Comparison of ENCODE assay signal across 24 cellular contexts in the genomic region with DNA sequence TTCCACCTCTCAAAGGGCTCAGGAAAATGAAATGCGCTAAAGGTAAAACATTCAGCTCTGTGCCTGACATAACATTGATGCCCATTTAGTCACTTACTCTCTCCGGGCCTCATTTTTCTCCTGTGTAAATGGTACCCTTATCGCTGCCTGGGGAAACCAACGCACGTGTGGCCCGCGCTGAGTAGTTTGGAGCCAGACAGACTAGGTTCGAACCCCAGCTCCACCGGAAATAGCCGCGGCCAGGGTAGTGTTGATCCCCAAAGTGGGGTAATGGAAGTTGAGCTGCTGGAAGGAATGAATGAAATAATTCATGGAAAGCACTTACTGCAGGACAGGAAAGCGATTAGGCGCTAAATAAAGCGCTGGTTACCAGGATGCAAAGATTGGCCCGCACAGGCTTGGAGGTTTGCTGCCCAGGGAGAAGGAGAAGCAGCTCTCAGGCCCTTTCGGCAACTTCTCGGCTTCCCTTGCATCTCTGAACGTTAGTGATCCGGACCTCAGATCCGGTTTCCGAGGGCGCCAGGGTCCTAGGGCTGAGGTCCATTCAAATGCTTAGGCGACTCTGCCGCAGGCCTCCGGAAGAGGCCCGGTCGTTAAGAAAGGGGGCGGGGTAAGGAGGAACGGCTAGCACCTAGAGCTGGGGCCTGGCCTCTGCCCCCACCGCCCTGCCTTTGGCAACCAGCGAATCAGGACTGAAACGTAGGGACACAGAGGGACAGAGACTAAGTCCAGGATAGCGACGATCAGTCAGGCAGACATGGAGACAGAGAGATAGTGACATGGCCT. TPM values are rescaled to one million over a fixed set of nuclear protein-coding genes. Genes with fewer than 3 reads are reported as not detected.
DNase-seq lines count a peak whose midpoint lies in the region; FAIRE-seq and TF ChIP-seq lines count a peak whose summit lies in the region.
"Had no signal": no experiment of that assay in that cellular context is flagged by ENCODE, and none has a peak within 500 bp of the region (broad histone marks: within the 10 kb centered on the region; RNA-seq: fewer than 3 reads in every experiment).

No MANE protein-coding gene starts in this region.

- peaks cover 39% of the 10 kb centered on the region for H3K4me1 Mint-ChIP-seq in activated naive CD8-positive, alpha-beta T cell (ENCODE audit: low read depth)
- H3K4me1 Mint-ChIP-seq in activated naive CD8-positive, alpha-beta T cell treated with anti-CD3 and anti-CD28 coated beads for 36 hours: peaks cover 35% of the 10 kb centered on the region

- H2AFZ ChIP-seq in smooth muscle cell (ENCODE audit: low read depth): peak overlapping the region; percentile 52

- no peaks in the 10 kb centered on the region for H3K36me3 ChIP-seq in smooth muscle cell (ENCODE audit: low read depth)
- H3K36me3 ChIP-seq: ascending aorta, colonic mucosa, SJCRH30, spleen, upper lobe of right lung had no signal

- no peaks in the 10 kb centered on the region for H3F3A ChIP-seq in smooth muscle cell (ENCODE audit: low read depth)

- H3K9me3 ChIP-seq in smooth muscle cell (replicated peaks; ENCODE audit: low read depth): no peaks in the 10 kb centered on the region
- H3K9me3 ChIP-seq: ascending aorta, colonic mucosa, SJCRH30, upper lobe of right lung had no signal

- H3K36me3 Mint-ChIP-seq in activated naive CD8-positive, alpha-beta T cell: peaks cover 2% of the 10 kb centered on the region
- H3K36me3 Mint-ChIP-seq in activated naive CD8-positive, alpha-beta T cell treated with anti-CD3 and anti-CD28 coated beads for 36 hours: peaks cover 7% of the 10 kb centered on the region

- no peaks in the 10 kb centered on the region for H4K20me1 ChIP-seq in smooth muscle cell (ENCODE audit: low read depth)

- peak overlapping the region; percentile 13 for H3K4me3 Mint-ChIP-seq in activated naive CD8-positive, alpha-beta T cell
- no peak overlapping the region for H3K4me3 Mint-ChIP-seq in activated naive CD8-positive, alpha-beta T cell treated with anti-CD3 and anti-CD28 coated beads for 36 hours
- H3K4me3 Mint-ChIP-seq: stimulated activated naive CD8-positive, alpha-beta T cell treated with anti-CD3 and anti-CD28 coated beads, Interleukin-15, Interleukin-2, amounts not matched to agents 100 ng/mL and 50 ng/mL, for 24 hours had no signal

- peaks cover 17% of the 10 kb centered on the region for H3K4me1 ChIP-seq in smooth muscle cell (ENCODE audit: low read depth)
- H3K4me1 ChIP-seq: colonic mucosa had no signal

- peaks cover 99% of the 10 kb centered on the region for H3K27me3 ChIP-seq in smooth muscle cell (ENCODE audit: low read depth)
- H3K27me3 ChIP-seq: SJCRH30 had no signal

- TF ChIP-seq CTCF in smooth muscle cell (IDR thresholded peaks at IDR 0.05; ENCODE audit: borderline replicate concordance, insufficient read depth, poor library complexity, severe bottlenecking): no peak
- no peak for TF ChIP-seq CTCF in D721Med (IDR thresholded peaks at IDR 0.05; ENCODE audit: insufficient read depth, missing control alignments)

- peak overlapping the region; percentile 66 for H3K4me2 ChIP-seq in smooth muscle cell

- no peak for FAIRE-seq in D721Med (lab: Jason Lieb, UNC)
- FAIRE-seq: GM18507, kidney, TTC549 had no signal

- H3K9me3 Mint-ChIP-seq in activated naive CD8-positive, alpha-beta T cell (ENCODE audit: low read depth): no peaks in the 10 kb centered on the region
- H3K9me3 Mint-ChIP-seq in activated naive CD8-positive, alpha-beta T cell treated with anti-CD3 and anti-CD28 coated beads for 36 hours: peaks cover 4% of the 10 kb centered on the region
- H3K9me3 Mint-ChIP-seq: stimulated activated naive CD8-positive, alpha-beta T cell treated with anti-CD3 and anti-CD28 coated beads, Interleukin-15, Interleukin-2, amounts not matched to agents 100 ng/mL and 50 ng/mL, for 24 hours had no signal

- WGBS in smooth muscle cell (ENCODE audit: low lambda C conversion rate): 20% methylated on average over 34 of the region's 34 CpGs

- no peak overlapping the region for H3K9ac ChIP-seq in smooth muscle cell (ENCODE audit: low read depth)

- H3K27ac Mint-ChIP-seq in activated naive CD8-positive, alpha-beta T cell: no peak overlapping the region
- no peak overlapping the region for H3K27ac Mint-ChIP-seq in activated naive CD8-positive, alpha-beta T cell treated with anti-CD3 and anti-CD28 coated beads for 36 hours
- H3K27ac Mint-ChIP-seq: stimulated activated naive CD8-positive, alpha-beta T cell treated with anti-CD3 and anti-CD28 coated beads, Interleukin-15, Interleukin-2, amounts not matched to agents 100 ng/mL and 50 ng/mL, for 24 hours had no signal

- no peak for DNase-seq in activated naive CD8-positive, alpha-beta T cell treated with anti-CD3 and anti-CD28 coated beads for 36 hours
- DNase-seq in MV-4-11 (lab: John Stamatoyannopoulos, UW) (peak; percentile 29), iPS-NIHi7 (ENCODE audit: extremely low spot score) (peak; percentile 63), smooth muscle cell (lab: John Stamatoyannopoulos, UW; ENCODE audit: unreplicated experiment) (no peak), D721Med (ENCODE audit: insufficient read length, low spot score) (no peak), GOT3 (lab: John Stamatoyannopoulos, UW) (no peak), SHP77 (lab: John Stamatoyannopoulos, UW) (no peak)
- DNase-seq: activated CD4-positive, alpha-beta T cell treated with anti-CD3 and anti-CD28 coated beads, Interleukin-2, amount 50 U/mL, for 48 hours; colonic mucosa; GDM1; Kasumi-1; kidney; NCI-H187; NCI-H510A; SJCRH30; spleen; upper lobe of right lung had no signal

- H3K27ac ChIP-seq in smooth muscle cell (ENCODE audit: low read depth): no peak overlapping the region
- H3K27ac ChIP-seq: ascending aorta, colonic mucosa, SJCRH30, spleen, upper lobe of right lung had no signal

- H3K27me3 Mint-ChIP-seq in activated naive CD8-positive, alpha-beta T cell: peaks cover 47% of the 10 kb centered on the region
- peaks cover 96% of the 10 kb centered on the region for H3K27me3 Mint-ChIP-seq in activated naive CD8-positive, alpha-beta T cell treated with anti-CD3 and anti-CD28 coated beads for 36 hours

- H3K79me2 ChIP-seq in smooth muscle cell (ENCODE audit: low read depth): no peaks in the 10 kb centered on the region

- H3K4me3 ChIP-seq in smooth muscle cell: peak overlapping the region; percentile 17
- H3K4me3 ChIP-seq: ascending aorta, colonic mucosa, SJCRH30, spleen, upper lobe of right lung had no signal

RNA-seq across cellular contexts. Expression of a gene that starts 13.3 kb away (rescaled TPM):
- total RNA-seq in activated naive CD8-positive, alpha-beta T cell treated with anti-CD3 and anti-CD28 coated beads for 36 hours: not detected
- total RNA-seq in smooth muscle cell: 3.6 and 4.4 TPM in 2 replicates
- polyA plus RNA-seq in smooth muscle cell: 4.0 and 6.7 TPM in 2 replicates
- total RNA-seq: ascending aorta, epithelial cell of proximal tubule, kidney, mononuclear cell, upper lobe of right lung had no signal

RNA-seq across cellular contexts. Expression of a gene that starts 46.9 kb away (rescaled TPM):
- 10 to 100 TPM; 13.6 to 15.8 TPM for total RNA-seq in activated naive CD8-positive, alpha-beta T cell treated with anti-CD3 and anti-CD28 coated beads for 36 hours
- 37.2 and 40.7 TPM in 2 replicates for total RNA-seq in smooth muscle cell
- 32.8 and 36.8 TPM in 2 replicates for polyA plus RNA-seq in smooth muscle cell

Comparison
In these comparisons a context has a peak if more than half of its experiments do, and no peak if none do; other contexts are left out.
1. DNase-seq: peak in MV-4-11 (single experiment) and iPS-NIHi7 (single experiment); none in activated naive CD8-positive, alpha-beta T cell treated with anti-CD3 and anti-CD28 coated beads for 36 hours (single experiment), smooth muscle cell (single experiment), D721Med (single experiment), GOT3 (single experiment) and SHP77 (0 of 2).